ENCODE assay signal across 1 cellular context in the genomic region with DNA sequence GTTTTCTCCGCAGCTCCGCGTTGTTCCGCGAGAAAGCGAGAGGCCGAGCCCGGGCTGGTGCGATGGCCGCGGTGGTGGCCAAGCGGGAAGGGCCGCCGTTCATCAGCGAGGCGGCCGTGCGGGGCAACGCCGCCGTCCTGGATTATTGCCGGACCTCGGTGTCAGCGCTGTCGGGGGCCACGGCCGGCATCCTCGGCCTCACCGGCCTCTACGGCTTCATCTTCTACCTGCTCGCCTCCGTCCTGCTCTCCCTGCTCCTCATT.
TF ChIP-seq lines count a peak whose summit lies in the region.

No MANE protein-coding gene starts in this region.

TF ChIP-seq in HepG2, 621 proteins besides CTCF, POLR2A, EP300 and RAD21 (continued from another document and continues in another):
- TF ChIP-seq, protein P1, sequence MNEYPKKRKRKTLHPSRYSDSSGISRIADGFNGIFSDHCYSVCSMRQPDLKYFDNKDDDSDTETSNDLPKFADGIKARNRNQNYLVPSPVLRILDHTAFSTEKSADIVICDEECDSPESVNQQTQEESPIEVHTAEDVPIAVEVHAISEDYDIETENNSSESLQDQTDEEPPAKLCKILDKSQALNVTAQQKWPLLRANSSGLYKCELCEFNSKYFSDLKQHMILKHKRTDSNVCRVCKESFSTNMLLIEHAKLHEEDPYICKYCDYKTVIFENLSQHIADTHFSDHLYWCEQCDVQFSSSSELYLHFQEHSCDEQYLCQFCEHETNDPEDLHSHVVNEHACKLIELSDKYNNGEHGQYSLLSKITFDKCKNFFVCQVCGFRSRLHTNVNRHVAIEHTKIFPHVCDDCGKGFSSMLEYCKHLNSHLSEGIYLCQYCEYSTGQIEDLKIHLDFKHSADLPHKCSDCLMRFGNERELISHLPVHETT (CRISPR knock-in tag; conservative IDR thresholded peaks at IDR 0.05): no peak
- TF ChIP-seq GATAD2A (CRISPR knock-in tag; IDR thresholded peaks at IDR 0.05) (no peak), NFIB (CRISPR knock-in tag; IDR thresholded peaks at IDR 0.05; ENCODE audit: borderline replicate concordance) (no peak), MYNN (CRISPR knock-in tag; IDR thresholded peaks at IDR 0.05; ENCODE audit: low read depth) (no peak), TEAD3 (CRISPR knock-in tag; optimal IDR thresholded peaks at IDR 0.05; ENCODE audit: borderline replicate concordance) (no peak), ZNF782 (CRISPR knock-in tag; IDR thresholded peaks at IDR 0.05; ENCODE audit: borderline replicate concordance) (no peak), SP5 (CRISPR knock-in tag; IDR thresholded peaks at IDR 0.05; ENCODE audit: borderline replicate concordance, low read depth) (no peak), ZNF333 (CRISPR knock-in tag; IDR thresholded peaks at IDR 0.05; ENCODE audit: borderline replicate concordance) (no peak), AGO1 (IDR thresholded peaks at IDR 0.05; ENCODE audit: low read depth, low read length, poor library complexity, severe bottlenecking) (no peak), ZNF761 (CRISPR knock-in tag; conservative IDR thresholded peaks at IDR 0.05) (no peak), GATAD1 (CRISPR knock-in tag; IDR thresholded peaks at IDR 0.05) (no peak), GABPA (IDR thresholded peaks at IDR 0.05; ENCODE audit: low read depth, low read length) (no peak), GABPA (CRISPR knock-in tag; IDR thresholded peaks at IDR 0.05; ENCODE audit: low read depth) (no peak), POLR2AphosphoS5 (IDR thresholded peaks at IDR 0.05; ENCODE audit: low read depth, low read length) (no peak), KDM5A (IDR thresholded peaks at IDR 0.05; ENCODE audit: borderline replicate concordance, low read length) (peak; percentile 29; the same call in 1 of the 2 replicates), GTF2F1 (IDR thresholded peaks at IDR 0.05; ENCODE audit: low read length) (no peak), ZNF17 (CRISPR knock-in tag; IDR thresholded peaks at IDR 0.05) (no peak), FIP1L1 (IDR thresholded peaks at IDR 0.05; ENCODE audit: borderline replicate concordance, insufficient read depth, low read depth, low read length) (no peak), SRSF9 (IDR thresholded peaks at IDR 0.05; ENCODE audit: borderline replicate concordance, insufficient read depth, low read depth, low read length, poor library complexity, severe bottlenecking) (no peak), YEATS4 (CRISPR knock-in tag; IDR thresholded peaks at IDR 0.05; ENCODE audit: borderline replicate concordance) (no peak), MIER3 (CRISPR knock-in tag; IDR thresholded peaks at IDR 0.05; ENCODE audit: borderline replicate concordance) (no peak), RFX3 (CRISPR knock-in tag; IDR thresholded peaks at IDR 0.05) (no peak), ZNF816 (CRISPR knock-in tag; IDR thresholded peaks at IDR 0.05; ENCODE audit: borderline replicate concordance) (no peak), PHF20 (CRISPR knock-in tag; IDR thresholded peaks at IDR 0.05) (peak; percentile 1; the same call in 1 of the 2 replicates), FOXA3 (CRISPR knock-in tag; IDR thresholded peaks at IDR 0.05) (no peak), NFE2L1 (CRISPR knock-in tag; IDR thresholded peaks at IDR 0.05; ENCODE audit: borderline replicate concordance) (no peak), ZSCAN30 (CRISPR knock-in tag; IDR thresholded peaks at IDR 0.05) (no peak), SOX5 (CRISPR knock-in tag; IDR thresholded peaks at IDR 0.05; ENCODE audit: borderline replicate concordance) (no peak), MEF2D (CRISPR knock-in tag; IDR thresholded peaks at IDR 0.05) (no peak), SOX6 (IDR thresholded peaks at IDR 0.05) (no peak), SOX6 (CRISPR knock-in tag; IDR thresholded peaks at IDR 0.05) (no peak), TRIM24 (CRISPR knock-in tag; IDR thresholded peaks at IDR 0.05) (no peak), ZNF83 (CRISPR knock-in tag; IDR thresholded peaks at IDR 0.05; ENCODE audit: borderline replicate concordance) (0 out of 2 replicates have a peak, but pooled peaks have one; percentile 14), RFXANK (CRISPR knock-in tag; IDR thresholded peaks at IDR 0.05) (no peak), ZNF34 (CRISPR knock-in tag; IDR thresholded peaks at IDR 0.05; ENCODE audit: borderline replicate concordance) (no peak), EEA1 (CRISPR knock-in tag; IDR thresholded peaks at IDR 0.05; ENCODE audit: borderline replicate concordance) (0 out of 2 replicates have a peak, but pooled peaks have one; percentile 10), SIN3A (IDR thresholded peaks at IDR 0.05; ENCODE audit: borderline replicate concordance, low read depth, low read length) (no peak), CBX1 (IDR thresholded peaks at IDR 0.05; ENCODE audit: low read depth) (no peak), TARDBP (CRISPR knock-in tag; IDR thresholded peaks at IDR 0.05) (no peak), ZNF264 (CRISPR knock-in tag; IDR thresholded peaks at IDR 0.05) (no peak), ZNF672 (CRISPR knock-in tag; IDR thresholded peaks at IDR 0.05) (no peak), KDM2A (CRISPR knock-in tag; IDR thresholded peaks at IDR 0.05; ENCODE audit: borderline replicate concordance, low read depth) (peak; percentile 7; the same call in 1 of the 2 replicates), ZNF180 (CRISPR knock-in tag; IDR thresholded peaks at IDR 0.05; ENCODE audit: borderline replicate concordance, low read depth) (no peak), ZFYVE20 (CRISPR knock-in tag; IDR thresholded peaks at IDR 0.05; ENCODE audit: borderline replicate concordance, low read depth) (no peak), NFRKB (IDR thresholded peaks at IDR 0.05) (no peak)
- TF ChIP-seq, protein P2, sequence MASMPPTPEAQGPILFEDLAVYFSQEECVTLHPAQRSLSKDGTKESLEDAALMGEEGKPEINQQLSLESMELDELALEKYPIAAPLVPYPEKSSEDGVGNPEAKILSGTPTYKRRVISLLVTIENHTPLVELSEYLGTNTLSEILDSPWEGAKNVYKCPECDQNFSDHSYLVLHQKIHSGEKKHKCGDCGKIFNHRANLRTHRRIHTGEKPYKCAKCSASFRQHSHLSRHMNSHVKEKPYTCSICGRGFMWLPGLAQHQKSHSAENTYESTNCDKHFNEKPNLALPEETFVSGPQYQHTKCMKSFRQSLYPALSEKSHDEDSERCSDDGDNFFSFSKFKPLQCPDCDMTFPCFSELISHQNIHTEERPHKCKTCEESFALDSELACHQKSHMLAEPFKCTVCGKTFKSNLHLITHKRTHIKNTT (CRISPR knock-in tag; IDR thresholded peaks at IDR 0.05): no peak
- TF ChIP-seq, protein P3, sequence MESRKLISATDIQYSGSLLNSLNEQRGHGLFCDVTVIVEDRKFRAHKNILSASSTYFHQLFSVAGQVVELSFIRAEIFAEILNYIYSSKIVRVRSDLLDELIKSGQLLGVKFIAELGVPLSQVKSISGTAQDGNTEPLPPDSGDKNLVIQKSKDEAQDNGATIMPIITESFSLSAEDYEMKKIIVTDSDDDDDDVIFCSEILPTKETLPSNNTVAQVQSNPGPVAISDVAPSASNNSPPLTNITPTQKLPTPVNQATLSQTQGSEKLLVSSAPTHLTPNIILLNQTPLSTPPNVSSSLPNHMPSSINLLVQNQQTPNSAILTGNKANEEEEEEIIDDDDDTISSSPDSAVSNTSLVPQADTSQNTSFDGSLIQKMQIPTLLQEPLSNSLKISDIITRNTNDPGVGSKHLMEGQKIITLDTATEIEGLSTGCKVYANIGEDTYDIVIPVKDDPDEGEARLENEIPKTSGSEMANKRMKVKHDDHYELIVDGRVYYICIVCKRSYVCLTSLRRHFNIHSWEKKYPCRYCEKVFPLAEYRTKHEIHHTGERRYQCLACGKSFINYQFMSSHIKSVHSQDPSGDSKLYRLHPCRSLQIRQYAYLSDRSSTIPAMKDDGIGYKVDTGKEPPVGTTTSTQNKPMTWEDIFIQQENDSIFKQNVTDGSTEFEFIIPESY (CRISPR knock-in tag; IDR thresholded peaks at IDR 0.05): no peak; the same call in 1 of the 2 replicates
- TF ChIP-seq, protein P4, sequence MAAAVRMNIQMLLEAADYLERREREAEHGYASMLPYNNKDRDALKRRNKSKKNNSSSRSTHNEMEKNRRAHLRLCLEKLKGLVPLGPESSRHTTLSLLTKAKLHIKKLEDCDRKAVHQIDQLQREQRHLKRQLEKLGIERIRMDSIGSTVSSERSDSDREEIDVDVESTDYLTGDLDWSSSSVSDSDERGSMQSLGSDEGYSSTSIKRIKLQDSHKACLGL (CRISPR knock-in tag; IDR thresholded peaks at IDR 0.05): 0 out of 2 replicates have a peak, but pooled peaks have one; percentile 39
- TF ChIP-seq, protein P5, sequence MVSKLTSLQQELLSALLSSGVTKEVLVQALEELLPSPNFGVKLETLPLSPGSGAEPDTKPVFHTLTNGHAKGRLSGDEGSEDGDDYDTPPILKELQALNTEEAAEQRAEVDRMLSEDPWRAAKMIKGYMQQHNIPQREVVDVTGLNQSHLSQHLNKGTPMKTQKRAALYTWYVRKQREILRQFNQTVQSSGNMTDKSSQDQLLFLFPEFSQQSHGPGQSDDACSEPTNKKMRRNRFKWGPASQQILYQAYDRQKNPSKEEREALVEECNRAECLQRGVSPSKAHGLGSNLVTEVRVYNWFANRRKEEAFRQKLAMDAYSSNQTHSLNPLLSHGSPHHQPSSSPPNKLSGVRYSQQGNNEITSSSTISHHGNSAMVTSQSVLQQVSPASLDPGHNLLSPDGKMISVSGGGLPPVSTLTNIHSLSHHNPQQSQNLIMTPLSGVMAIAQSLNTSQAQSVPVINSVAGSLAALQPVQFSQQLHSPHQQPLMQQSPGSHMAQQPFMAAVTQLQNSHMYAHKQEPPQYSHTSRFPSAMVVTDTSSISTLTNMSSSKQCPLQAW (CRISPR knock-in tag; IDR thresholded peaks at IDR 0.05): no peak
- TF ChIP-seq, protein P6, sequence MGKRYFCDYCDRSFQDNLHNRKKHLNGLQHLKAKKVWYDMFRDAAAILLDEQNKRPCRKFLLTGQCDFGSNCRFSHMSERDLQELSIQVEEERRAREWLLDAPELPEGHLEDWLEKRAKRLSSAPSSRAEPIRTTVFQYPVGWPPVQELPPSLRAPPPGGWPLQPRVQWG (CRISPR knock-in tag; IDR thresholded peaks at IDR 0.05; ENCODE audit: borderline replicate concordance, low read depth): no peak
- TF ChIP-seq, protein P7, sequence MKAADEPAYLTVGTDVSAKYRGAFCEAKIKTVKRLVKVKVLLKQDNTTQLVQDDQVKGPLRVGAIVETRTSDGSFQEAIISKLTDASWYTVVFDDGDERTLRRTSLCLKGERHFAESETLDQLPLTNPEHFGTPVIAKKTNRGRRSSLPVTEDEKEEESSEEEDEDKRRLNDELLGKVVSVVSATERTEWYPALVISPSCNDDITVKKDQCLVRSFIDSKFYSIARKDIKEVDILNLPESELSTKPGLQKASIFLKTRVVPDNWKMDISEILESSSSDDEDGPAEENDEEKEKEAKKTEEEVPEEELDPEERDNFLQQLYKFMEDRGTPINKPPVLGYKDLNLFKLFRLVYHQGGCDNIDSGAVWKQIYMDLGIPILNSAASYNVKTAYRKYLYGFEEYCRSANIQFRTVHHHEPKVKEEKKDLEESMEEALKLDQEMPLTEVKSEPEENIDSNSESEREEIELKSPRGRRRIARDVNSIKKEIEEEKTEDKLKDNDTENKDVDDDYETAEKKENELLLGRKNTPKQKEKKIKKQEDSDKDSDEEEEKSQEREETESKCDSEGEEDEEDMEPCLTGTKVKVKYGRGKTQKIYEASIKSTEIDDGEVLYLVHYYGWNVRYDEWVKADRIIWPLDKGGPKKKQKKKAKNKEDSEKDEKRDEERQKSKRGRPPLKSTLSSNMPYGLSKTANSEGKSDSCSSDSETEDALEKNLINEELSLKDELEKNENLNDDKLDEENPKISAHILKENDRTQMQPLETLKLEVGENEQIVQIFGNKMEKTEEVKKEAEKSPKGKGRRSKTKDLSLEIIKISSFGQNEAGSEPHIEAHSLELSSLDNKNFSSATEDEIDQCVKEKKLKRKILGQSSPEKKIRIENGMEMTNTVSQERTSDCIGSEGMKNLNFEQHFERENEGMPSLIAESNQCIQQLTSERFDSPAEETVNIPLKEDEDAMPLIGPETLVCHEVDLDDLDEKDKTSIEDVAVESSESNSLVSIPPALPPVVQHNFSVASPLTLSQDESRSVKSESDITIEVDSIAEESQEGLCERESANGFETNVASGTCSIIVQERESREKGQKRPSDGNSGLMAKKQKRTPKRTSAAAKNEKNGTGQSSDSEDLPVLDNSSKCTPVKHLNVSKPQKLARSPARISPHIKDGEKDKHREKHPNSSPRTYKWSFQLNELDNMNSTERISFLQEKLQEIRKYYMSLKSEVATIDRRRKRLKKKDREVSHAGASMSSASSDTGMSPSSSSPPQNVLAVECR (CRISPR knock-in tag; IDR thresholded peaks at IDR 0.05; ENCODE audit: borderline replicate concordance): no peak
- TF ChIP-seq, protein P8, sequence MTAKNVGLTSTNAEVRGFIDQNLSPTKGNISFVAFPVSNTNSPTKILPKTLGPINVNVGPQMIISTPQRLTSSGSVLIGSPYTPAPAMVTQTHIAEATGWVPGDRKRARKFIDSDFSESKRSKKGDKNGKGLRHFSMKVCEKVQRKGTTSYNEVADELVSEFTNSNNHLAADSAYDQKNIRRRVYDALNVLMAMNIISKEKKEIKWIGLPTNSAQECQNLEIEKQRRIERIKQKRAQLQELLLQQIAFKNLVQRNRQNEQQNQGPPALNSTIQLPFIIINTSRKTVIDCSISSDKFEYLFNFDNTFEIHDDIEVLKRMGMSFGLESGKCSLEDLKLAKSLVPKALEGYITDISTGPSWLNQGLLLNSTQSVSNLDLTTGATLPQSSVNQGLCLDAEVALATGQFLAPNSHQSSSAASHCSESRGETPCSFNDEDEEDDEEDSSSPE (CRISPR knock-in tag; IDR thresholded peaks at IDR 0.05): no peak
- TF ChIP-seq, protein P9, sequence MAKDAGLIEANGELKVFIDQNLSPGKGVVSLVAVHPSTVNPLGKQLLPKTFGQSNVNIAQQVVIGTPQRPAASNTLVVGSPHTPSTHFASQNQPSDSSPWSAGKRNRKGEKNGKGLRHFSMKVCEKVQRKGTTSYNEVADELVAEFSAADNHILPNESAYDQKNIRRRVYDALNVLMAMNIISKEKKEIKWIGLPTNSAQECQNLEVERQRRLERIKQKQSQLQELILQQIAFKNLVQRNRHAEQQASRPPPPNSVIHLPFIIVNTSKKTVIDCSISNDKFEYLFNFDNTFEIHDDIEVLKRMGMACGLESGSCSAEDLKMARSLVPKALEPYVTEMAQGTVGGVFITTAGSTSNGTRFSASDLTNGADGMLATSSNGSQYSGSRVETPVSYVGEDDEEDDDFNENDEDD (CRISPR knock-in tag; IDR thresholded peaks at IDR 0.05; ENCODE audit: borderline replicate concordance): no peak
- TF ChIP-seq, protein P10, sequence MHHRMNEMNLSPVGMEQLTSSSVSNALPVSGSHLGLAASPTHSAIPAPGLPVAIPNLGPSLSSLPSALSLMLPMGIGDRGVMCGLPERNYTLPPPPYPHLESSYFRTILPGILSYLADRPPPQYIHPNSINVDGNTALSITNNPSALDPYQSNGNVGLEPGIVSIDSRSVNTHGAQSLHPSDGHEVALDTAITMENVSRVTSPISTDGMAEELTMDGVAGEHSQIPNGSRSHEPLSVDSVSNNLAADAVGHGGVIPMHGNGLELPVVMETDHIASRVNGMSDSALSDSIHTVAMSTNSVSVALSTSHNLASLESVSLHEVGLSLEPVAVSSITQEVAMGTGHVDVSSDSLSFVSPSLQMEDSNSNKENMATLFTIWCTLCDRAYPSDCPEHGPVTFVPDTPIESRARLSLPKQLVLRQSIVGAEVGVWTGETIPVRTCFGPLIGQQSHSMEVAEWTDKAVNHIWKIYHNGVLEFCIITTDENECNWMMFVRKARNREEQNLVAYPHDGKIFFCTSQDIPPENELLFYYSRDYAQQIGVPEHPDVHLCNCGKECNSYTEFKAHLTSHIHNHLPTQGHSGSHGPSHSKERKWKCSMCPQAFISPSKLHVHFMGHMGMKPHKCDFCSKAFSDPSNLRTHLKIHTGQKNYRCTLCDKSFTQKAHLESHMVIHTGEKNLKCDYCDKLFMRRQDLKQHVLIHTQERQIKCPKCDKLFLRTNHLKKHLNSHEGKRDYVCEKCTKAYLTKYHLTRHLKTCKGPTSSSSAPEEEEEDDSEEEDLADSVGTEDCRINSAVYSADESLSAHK (CRISPR knock-in tag; IDR thresholded peaks at IDR 0.05; ENCODE audit: borderline replicate concordance): 0 out of 2 replicates have a peak, but pooled peaks have one; percentile 6
